8 cellular contexts compared by ENCODE assay signal in the genomic region with DNA sequence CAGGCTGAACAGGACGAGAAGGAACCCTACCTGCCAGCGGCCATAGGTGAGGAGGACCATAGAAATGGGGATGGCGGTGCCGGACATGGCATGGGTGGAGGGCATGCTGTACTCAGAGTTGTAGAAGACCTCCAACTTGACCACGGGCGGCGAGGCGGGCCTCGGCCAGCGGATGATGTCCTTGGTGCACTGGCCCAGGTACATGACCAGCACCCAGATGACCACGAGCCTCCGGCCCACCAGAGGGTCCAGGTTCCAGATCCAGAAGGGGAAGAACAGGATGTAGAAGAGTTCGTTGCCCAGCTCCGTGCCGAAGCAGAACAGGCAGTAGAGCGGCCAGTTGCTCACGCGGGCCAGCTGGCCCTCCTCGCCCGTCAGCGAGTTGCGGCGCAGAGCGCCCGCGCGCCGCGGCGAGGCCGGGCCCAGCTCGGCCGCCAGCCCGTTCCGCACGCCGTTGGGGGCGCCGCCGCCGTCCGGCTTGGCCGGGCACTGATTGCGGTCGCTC. TPM values are rescaled to one million over a fixed set of nuclear protein-coding genes. Genes with fewer than 3 reads are reported as not detected.
DNase-seq lines count a peak whose midpoint lies in the region; ATAC-seq and TF ChIP-seq lines count a peak whose summit lies in the region.

No MANE protein-coding gene starts in this region.

- no peak for TF ChIP-seq CTCF in transverse colon (IDR thresholded peaks at IDR 0.05)

- H3K9me3 Mint-ChIP-seq in activated CD4-positive, alpha-beta T cell treated with anti-CD3 and anti-CD28 coated beads, Interleukin-2, amount 10 ng/mL, durations not matched to agents 7 days and 5 days: no peaks in the 10 kb centered on the region

- H3K4me3 Mint-ChIP-seq in activated CD4-positive, alpha-beta T cell treated with anti-CD3 and anti-CD28 coated beads, Interleukin-2, amount 10 ng/mL, durations not matched to agents 7 days and 5 days: peak overlapping the region; percentile 99

- H3K27me3 Mint-ChIP-seq in activated CD4-positive, alpha-beta T cell treated with anti-CD3 and anti-CD28 coated beads, Interleukin-2, amount 10 ng/mL, durations not matched to agents 7 days and 5 days: peaks cover 10% of the 10 kb centered on the region

- H3K36me3 Mint-ChIP-seq in activated CD4-positive, alpha-beta T cell treated with anti-CD3 and anti-CD28 coated beads, Interleukin-2, amount 10 ng/mL, durations not matched to agents 7 days and 5 days (ENCODE audit: low read depth): peaks cover 13% of the 10 kb centered on the region

- no peaks in the 10 kb centered on the region for H3K27me3 ChIP-seq in muscle layer of duodenum (ENCODE audit: low read depth, low read length)
- H3K27me3 ChIP-seq in transverse colon: no peaks in the 10 kb centered on the region

- CTCF ChIA-PET in activated CD4-positive, alpha-beta T cell treated with anti-CD3 and anti-CD28 coated beads, Interleukin-2, amount 10 ng/mL, durations not matched to agents 7 days and 5 days (lab: Charles Lee): interaction anchor here (1.1 to 1.4 kb wide), 4 partner anchors 19 to 89 kb away, joined by 3 to 4 read pairs (median 3); no protein-coding TSS in a partner anchor

- H3K4me1 ChIP-seq in muscle layer of duodenum (ENCODE audit: control insufficient read depth in 1 of 2, insufficient read depth in 2 of 2, low read length in 2 of 2) (peaks cover 13% of the 10 kb centered on the region in 2 donors), transverse colon (peaks cover 7 to 26% (median 19%) of the 10 kb centered on the region in 4 donors)

- in situ Hi-C loops in transverse colon (cut with MboI; ENCODE audit: low pct_ligation_motif_present in 1 of 4, low pct_unique_long_range_greater_than_20kb in 1 of 4, low sequenced_read_pairs in 3 of 4): no loop called here

- H3K27ac Mint-ChIP-seq in activated CD4-positive, alpha-beta T cell treated with anti-CD3 and anti-CD28 coated beads, Interleukin-2, amount 10 ng/mL, durations not matched to agents 7 days and 5 days: peak overlapping the region; percentile 98

- POLR2A ChIA-PET in activated CD4-positive, alpha-beta T cell treated with anti-CD3 and anti-CD28 coated beads, Interleukin-2, amount 10 ng/mL, durations not matched to agents 7 days and 5 days (lab: Charles Lee): interaction anchor here (0.6 kb wide), 1 partner anchor 43 kb away, joined by 3 read pairs; no protein-coding TSS in a partner anchor

- ATAC-seq in GM21723 (IDR thresholded peaks at IDR 0.05; ENCODE audit: unreplicated experiment): peak; percentile 40

- no peak for TF ChIP-seq POLR2A in transverse colon (IDR thresholded peaks at IDR 0.05)

- H3K4me3 ChIP-seq in muscle layer of duodenum (ENCODE audit: low read depth in 1 of 2, low read length in 2 of 2) (peak overlapping the region; percentile 84 to 98), transverse colon (peak overlapping the region; percentile 88 to 99 (median 99))

- DNase-seq in NCI-H2196 (lab: John Stamatoyannopoulos, UW; ENCODE audit: unreplicated experiment): peak; percentile 43
- no peak for DNase-seq in NCI-H2196 treated with DMSO at 0.1 percent for 48 hours (lab: John Stamatoyannopoulos, UW; ENCODE audit: unreplicated experiment)
- DNase-seq in HuH-7 (ENCODE audit: low spot score): peak; percentile 19
- DNase-seq in activated CD4-positive, alpha-beta T cell treated with anti-CD3 and anti-CD28 coated beads, Interleukin-2, amount 10 ng/mL, durations not matched to agents 7 days and 5 days: peak; percentile 17
- DNase-seq in fibroblast of gingiva (ENCODE audit: low read depth): peak; percentile 24
- DNase-seq in transverse colon: peak; percentile 33

- intact Hi-C loops in transverse colon (cut with DNase I; ENCODE audit: low total_unique reads): no loop called here

- no peaks in the 10 kb centered on the region for H3K36me3 ChIP-seq in muscle layer of duodenum (ENCODE audit: control insufficient read depth in 1 of 2, insufficient read depth in 2 of 2, low read length in 2 of 2)
- H3K36me3 ChIP-seq in transverse colon: no peaks in the 10 kb centered on the region

- no peak for TF ChIP-seq EP300 in transverse colon (IDR thresholded peaks at IDR 0.05; ENCODE audit: low read depth)

- 2% methylated on average over 4 to 15 of the region's 45 CpGs for WGBS in transverse colon (ENCODE audit: low coverage in 1 of 2), 2 donors

- peaks cover 42% of the 10 kb centered on the region for H3K4me1 Mint-ChIP-seq in activated CD4-positive, alpha-beta T cell treated with anti-CD3 and anti-CD28 coated beads, Interleukin-2, amount 10 ng/mL, durations not matched to agents 7 days and 5 days

- no peaks in the 10 kb centered on the region for H3K9me3 ChIP-seq in muscle layer of duodenum (ENCODE audit: control insufficient read depth in 1 of 2, low read length in 2 of 2)
- no peaks in the 10 kb centered on the region for H3K9me3 ChIP-seq in transverse colon

- H3K27ac ChIP-seq in muscle layer of duodenum (ENCODE audit: low read length) (peak overlapping the region; percentile 75), transverse colon (peak overlapping the region; percentile 94 to 98 (median 96))

RNA-seq across cellular contexts. Expression of a gene that starts 0.6 kb away (rescaled TPM):
- 10 to 100 TPM; 20.0 to 23.0 TPM for total RNA-seq in activated CD4-positive, alpha-beta T cell treated with anti-CD3 and anti-CD28 coated beads, Interleukin-2, amount 10 ng/mL, durations not matched to agents 7 days and 5 days
- total RNA-seq in transverse colon: 10 to 100 TPM in 3 of 4 donors, 1 to 10 TPM in 1; 7.6 to 23.9 (median 20.1) TPM
